Comparison of ENCODE assay signal across 19 cellular contexts in the genomic region with DNA sequence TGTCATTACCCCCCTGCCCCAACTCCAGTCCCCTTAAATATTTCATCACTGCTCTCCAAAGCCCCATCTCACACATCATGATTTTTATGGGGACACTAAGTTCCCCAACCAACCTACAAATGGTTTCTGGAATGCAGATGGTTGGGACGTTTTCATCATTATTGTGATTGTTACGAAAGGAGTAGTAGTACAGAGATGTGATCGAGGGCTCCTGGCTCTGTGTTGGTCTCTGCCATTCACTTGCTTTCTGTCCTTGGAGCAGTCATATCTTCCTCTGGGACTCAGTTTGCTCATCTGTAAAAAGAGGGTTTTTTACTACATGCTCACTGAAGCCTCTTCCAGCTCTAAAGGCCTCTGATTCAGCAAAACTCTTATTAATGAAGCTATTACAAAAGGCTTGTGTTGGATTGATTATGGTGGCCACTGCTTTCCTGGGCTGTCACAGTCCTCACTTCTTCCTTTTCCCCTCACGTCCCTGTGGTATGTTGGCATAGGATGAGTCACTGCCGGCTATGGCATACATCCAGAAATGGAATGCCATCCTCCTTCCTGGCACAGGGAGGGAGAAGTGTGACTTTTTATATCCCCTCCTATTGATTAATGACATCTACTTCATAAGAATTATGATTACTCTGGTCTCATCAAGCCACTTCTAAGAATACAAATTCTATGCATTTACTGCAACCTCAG.
DNase-seq lines count a peak whose midpoint lies in the region; ATAC-seq, FAIRE-seq and TF ChIP-seq lines count a peak whose summit lies in the region.
"Had no signal": no experiment of that assay in that cellular context is flagged by ENCODE, and none has a peak within 500 bp of the region (broad histone marks: within the 10 kb centered on the region; RNA-seq: fewer than 3 reads in every experiment).

No MANE protein-coding gene starts in this region.

- no peaks in the 10 kb centered on the region for H3K9me3 Mint-ChIP-seq in CD14-positive monocyte

- TF ChIP-seq CTCF in PC-3 (conservative IDR thresholded peaks at IDR 0.05; ENCODE audit: low read depth, low read length) (no peak), bronchial epithelial cell (IDR thresholded peaks at IDR 0.05; ENCODE audit: insufficient read depth, low read length, severe bottlenecking) (no peak), CD14-positive monocyte (IDR thresholded peaks at IDR 0.05) (no peak)

- H3K9ac ChIP-seq in GM23248 (no peak overlapping the region), PC-3 (ENCODE audit: low read length) (peak overlapping the region; percentile 73)

- peak; percentile 77 for ATAC-seq in PC-3
- no peak for ATAC-seq in HG02623 (IDR thresholded peaks at IDR 0.05; ENCODE audit: unreplicated experiment)
- no peak for ATAC-seq in HG03378 (IDR thresholded peaks at IDR 0.05; ENCODE audit: unreplicated experiment)
- ATAC-seq: K562; right cardiac atrium; stimulated activated naive CD8-positive, alpha-beta T cell treated with anti-CD3 and anti-CD28 coated beads, Interleukin-15, amount 100 ng/mL, for 72 hours; T-cell had no signal

- no peaks in the 10 kb centered on the region for H3K9me2 ChIP-seq in GM23248 (ENCODE audit: insufficient read depth)
- H3K9me2 ChIP-seq in PC-3 (replicated peaks; ENCODE audit: low read length) = no peaks in the 10 kb centered on the region

- peak; percentile 16 for DNase-seq in GM23248
- DNase-seq in PC-3 = peak; percentile 95
- DNase-seq in bronchial epithelial cell (ENCODE audit: low read depth) = peak; percentile 77
- DNase-seq in pulmonary artery endothelial cell (ENCODE audit: low read depth, low spot score) = peak; percentile 41
- DNase-seq in NCI-H1930 (lab: John Stamatoyannopoulos, UW) = no peak
- no peak for DNase-seq in CD14-positive monocyte (ENCODE audit: low spot score)
- DNase-seq: activated T-cell treated with anti-CD3 and anti-CD28 coated beads, Interleukin-2, amount 50 U/mL, for 48 hours; amygdala; effector CD4-positive, alpha-beta T cell; islet precursor cell; naive B cell; NCI-H1694; right cardiac atrium; stimulated activated naive CD8-positive, alpha-beta T cell treated with anti-CD3 and anti-CD28 coated beads, Interleukin-15, amount 100 ng/mL, for 72 hours; T-cell had no signal

- in situ Hi-C loops in GM23248 (cut with MboI) = no loop called here

- no peaks in the 10 kb centered on the region for H3K9me3 ChIP-seq in GM23248 (ENCODE audit: low read depth)
- H3K9me3 ChIP-seq in PC-3 (ENCODE audit: low read length) = no peaks in the 10 kb centered on the region

- H3K4me1 Mint-ChIP-seq in CD14-positive monocyte = no peaks in the 10 kb centered on the region
- H3K4me1 Mint-ChIP-seq: naive B cell; stimulated activated naive CD8-positive, alpha-beta T cell treated with anti-CD3 and anti-CD28 coated beads, Interleukin-15, amount 100 ng/mL, for 72 hours; T-cell had no signal

- 54 to 58% methylated on average over 5 of the region's 5 CpGs for WGBS in GM23248 (ENCODE audit: low coverage in 1 of 2, low lambda C conversion rate in 2 of 2, missing lambda C conversion rate in 2 of 2), 2 experiments

- H3K4me1 ChIP-seq in GM23248 (ENCODE audit: insufficient read depth) (peaks cover 24% of the 10 kb centered on the region), PC-3 (ENCODE audit: insufficient read depth, low read length) (peaks cover 41% of the 10 kb centered on the region)

- H2AFZ ChIP-seq in GM23248 (0 out of 2 replicates have a peak overlapping the region, but pooled peaks have one; percentile 13), PC-3 (ENCODE audit: low read length) (peak overlapping the region; percentile 62)

- no peak overlapping the region for H3K4me3 Mint-ChIP-seq in CD14-positive monocyte
- H3K4me3 Mint-ChIP-seq: naive B cell; stimulated activated naive CD8-positive, alpha-beta T cell treated with anti-CD3 and anti-CD28 coated beads, Interleukin-15, amount 100 ng/mL, for 72 hours; T-cell had no signal

- H3K27me3 ChIP-seq in GM23248 (replicated peaks; ENCODE audit: insufficient read depth) (no peaks in the 10 kb centered on the region), PC-3 (ENCODE audit: low read length) (no peaks in the 10 kb centered on the region), bronchial epithelial cell (ENCODE audit: control insufficient read depth, insufficient read depth, low read length) (no peaks in the 10 kb centered on the region)

- H3K27ac ChIP-seq in GM23248 = no peak overlapping the region
- H3K27ac ChIP-seq in PC-3 (ENCODE audit: low read length) = peak overlapping the region; percentile 94
- H3K27ac ChIP-seq: C4-2B had no signal

- FAIRE-seq in bronchial epithelial cell (lab: Jason Lieb, UNC) = no peak
- FAIRE-seq: K562 had no signal

- peaks cover 0 to 4% (median 3%) of the 10 kb centered on the region in 3 donors for H3K27me3 Mint-ChIP-seq in CD14-positive monocyte (ENCODE audit: low read depth in 3 of 3)
- H3K27me3 Mint-ChIP-seq: naive B cell; stimulated activated naive CD8-positive, alpha-beta T cell treated with anti-CD3 and anti-CD28 coated beads, Interleukin-15, amount 100 ng/mL, for 72 hours; T-cell had no signal

- H3F3A ChIP-seq in GM23248 (ENCODE audit: insufficient read depth) = no peaks in the 10 kb centered on the region
- H3F3A ChIP-seq in PC-3 (ENCODE audit: low read length, unreplicated experiment) = peaks cover 3% of the 10 kb centered on the region

- BruUV-seq in PC-3 (replicated peaks; lab: Mats Ljungman, UMichigan) = no TSS peak

- H4K20me1 ChIP-seq in GM23248 (ENCODE audit: insufficient read depth) (no peaks in the 10 kb centered on the region), PC-3 (ENCODE audit: low read length) (no peaks in the 10 kb centered on the region)

- POLR2A ChIA-PET in PC-3 (lab: Charles Lee; ENCODE audit: unreplicated experiment) = interaction anchor here (0.7 kb wide), 1 partner anchor 1003 kb away, joined by 3 read pairs; no protein-coding TSS in a partner anchor

- H3K36me3 ChIP-seq in GM23248 (ENCODE audit: low read depth) (no peaks in the 10 kb centered on the region), PC-3 (ENCODE audit: low read depth, low read length) (no peaks in the 10 kb centered on the region), bronchial epithelial cell (ENCODE audit: control insufficient read depth, insufficient read depth, low read length) (no peaks in the 10 kb centered on the region)

- H3K36me3 Mint-ChIP-seq in CD14-positive monocyte = no peaks in the 10 kb centered on the region
- H3K36me3 Mint-ChIP-seq: naive B cell, T-cell had no signal

- intact Hi-C loops in PC-3 (cut with micrococcal nuclease) (loop anchor here (1.0 to 5.0 kb wide), 9 partner anchors 12 to 1003 kb away; no protein-coding TSS in a partner anchor), CD14-positive monocyte (cut with micrococcal nuclease) (no loop called here)

- CTCF ChIA-PET in PC-3 (lab: Charles Lee) = interaction anchor here (0.8 to 1.6 kb wide), 2 partner anchors 318 to 458 kb away, joined by 5 to 8 read pairs; no protein-coding TSS in a partner anchor

- H3K79me2 ChIP-seq in GM23248 (ENCODE audit: insufficient read depth) (no peaks in the 10 kb centered on the region), PC-3 (ENCODE audit: low read length) (peaks cover 42% of the 10 kb centered on the region)

- no peak overlapping the region for H3K4me3 ChIP-seq in GM23248
- H3K4me3 ChIP-seq in PC-3 (ENCODE audit: low read length) = peak overlapping the region; percentile 63
- no peak overlapping the region for H3K4me3 ChIP-seq in bronchial epithelial cell (ENCODE audit: low read depth, low read length)
- H3K4me3 ChIP-seq: K562 had no signal

- H3K4me2 ChIP-seq in GM23248 (ENCODE audit: unreplicated experiment) = no peak overlapping the region
- peak overlapping the region; percentile 77 for H3K4me2 ChIP-seq in PC-3 (ENCODE audit: low read length)

- H3K27ac Mint-ChIP-seq in CD14-positive monocyte = no peak overlapping the region
- H3K27ac Mint-ChIP-seq: naive B cell; stimulated activated naive CD8-positive, alpha-beta T cell treated with anti-CD3 and anti-CD28 coated beads, Interleukin-15, amount 100 ng/mL, for 72 hours; T-cell had no signal

Comparison
In these comparisons a context has a peak if more than half of its experiments do, and no peak if none do; other contexts are left out.
1. DNase-seq: peak in GM23248 (single experiment), PC-3 (single experiment), bronchial epithelial cell (single experiment) and pulmonary artery endothelial cell (single experiment); none in NCI-H1930 (0 of 2) and CD14-positive monocyte (single experiment).